Comparison of ENCODE assay signal across 8 cellular contexts in genomic region chr15:38002883-38003477, GRCh38.
A peak's percentile ranks its signal among the peaks of the same experiment; 100 is the strongest.
DNase-seq lines count a peak whose midpoint lies in the region; ATAC-seq, FAIRE-seq and TF ChIP-seq lines count a peak whose summit lies in the region.

No MANE protein-coding gene starts in this region.

- H3K9me3 Mint-ChIP-seq in astrocyte (ENCODE audit: unreplicated experiment): peaks cover 5% of the 10 kb centered on the region
- H3K9me3 Mint-ChIP-seq in stimulated activated effector memory CD8-positive, alpha-beta T cell treated with anti-CD3 and anti-CD28 coated beads, Interleukin-12 subunit alpha, Interleukin-12 subunit beta, amount 100 ng/mL, for 72 hours: peaks cover 9% of the 10 kb centered on the region

- H3K4me3 ChIP-seq in BE2C (ENCODE audit: low read depth, low read length) (no peak overlapping the region), LNCaP clone FGC (ENCODE audit: low read depth, low read length) (no peak overlapping the region), astrocyte (ENCODE audit: insufficient read depth, low read depth, low read length) (no peak overlapping the region), vagina (no peak overlapping the region)

- H3K4me1 Mint-ChIP-seq in astrocyte (ENCODE audit: low read depth, unreplicated experiment): peaks cover 11% of the 10 kb centered on the region
- H3K4me1 Mint-ChIP-seq in stimulated activated effector memory CD8-positive, alpha-beta T cell treated with anti-CD3 and anti-CD28 coated beads, Interleukin-12 subunit alpha, Interleukin-12 subunit beta, amount 100 ng/mL, for 72 hours: no peaks in the 10 kb centered on the region

- H3K27me3 Mint-ChIP-seq in astrocyte (ENCODE audit: low read depth, unreplicated experiment): no peaks in the 10 kb centered on the region

- intact Hi-C loops in vagina (cut with DNase I): no loop called here

- H3K4me2 ChIP-seq in astrocyte (ENCODE audit: low read length): no peak overlapping the region

- no peak overlapping the region for H3K4me3 Mint-ChIP-seq in astrocyte (ENCODE audit: unreplicated experiment)
- H3K4me3 Mint-ChIP-seq in stimulated activated effector memory CD8-positive, alpha-beta T cell treated with anti-CD3 and anti-CD28 coated beads, Interleukin-12 subunit alpha, Interleukin-12 subunit beta, amount 100 ng/mL, for 72 hours: no peak overlapping the region

- H3K27ac ChIP-seq in astrocyte (ENCODE audit: low read depth, low read length): no peak overlapping the region
- no peak overlapping the region for H3K27ac ChIP-seq in vagina

- peak; percentile 80 for TF ChIP-seq CTCF in BE2C (IDR thresholded peaks at IDR 0.05; ENCODE audit: low read depth, low read length)
- peak; percentile 86 for TF ChIP-seq CTCF in LNCaP clone FGC (IDR thresholded peaks at IDR 0.05; ENCODE audit: control insufficient read depth, extremely low read depth, insufficient read depth)
- peak; percentile 87 for TF ChIP-seq CTCF in astrocyte (IDR thresholded peaks at IDR 0.05; ENCODE audit: insufficient read depth, low read depth, low read length)
- TF ChIP-seq CTCF in vagina (IDR thresholded peaks at IDR 0.05): peak in 1 of 3 experiments; percentile 45

- H3K27me3 ChIP-seq in BE2C: no peaks in the 10 kb centered on the region; the same call in 1 of the 2 replicates
- H3K27me3 ChIP-seq in astrocyte (ENCODE audit: insufficient read depth, low read length): no peaks in the 10 kb centered on the region
- no peaks in the 10 kb centered on the region for H3K27me3 ChIP-seq in vagina

- H2AFZ ChIP-seq in astrocyte (ENCODE audit: low read depth, low read length): no peak overlapping the region

- H3K79me2 ChIP-seq in astrocyte (ENCODE audit: insufficient read depth, low read length): no peaks in the 10 kb centered on the region

- no peaks in the 10 kb centered on the region for H3K4me1 ChIP-seq in BE2C
- H3K4me1 ChIP-seq in astrocyte (ENCODE audit: insufficient read depth, low read length): no peaks in the 10 kb centered on the region
- H3K4me1 ChIP-seq in vagina: no peaks in the 10 kb centered on the region

- H3K27ac Mint-ChIP-seq in astrocyte (ENCODE audit: unreplicated experiment): no peak overlapping the region
- no peak overlapping the region for H3K27ac Mint-ChIP-seq in stimulated activated effector memory CD8-positive, alpha-beta T cell treated with anti-CD3 and anti-CD28 coated beads, Interleukin-12 subunit alpha, Interleukin-12 subunit beta, amount 100 ng/mL, for 72 hours

- no peaks in the 10 kb centered on the region for H4K20me1 ChIP-seq in astrocyte (ENCODE audit: insufficient read depth, low read length)

- H3K9ac ChIP-seq in astrocyte (ENCODE audit: low read length): no peak overlapping the region

- no peak for TF ChIP-seq POLR2A in vagina (IDR thresholded peaks at IDR 0.05)

- no peaks in the 10 kb centered on the region for H3K36me3 ChIP-seq in BE2C
- H3K36me3 ChIP-seq in astrocyte (ENCODE audit: insufficient read depth, low read length): no peaks in the 10 kb centered on the region
- H3K36me3 ChIP-seq in vagina: no peaks in the 10 kb centered on the region

- H3K9me3 ChIP-seq in BE2C: no peaks in the 10 kb centered on the region
- H3K9me3 ChIP-seq in astrocyte (ENCODE audit: insufficient read depth, low read depth, low read length): no peaks in the 10 kb centered on the region
- H3K9me3 ChIP-seq in vagina: no peaks in the 10 kb centered on the region

- peak; percentile 63 for ATAC-seq in GM18861 (IDR thresholded peaks at IDR 0.05; ENCODE audit: unreplicated experiment)
- peak; percentile 65 for ATAC-seq in stimulated activated effector memory CD8-positive, alpha-beta T cell treated with anti-CD3 and anti-CD28 coated beads, Interleukin-12 subunit alpha, Interleukin-12 subunit beta, amount 100 ng/mL, for 72 hours

- no peaks in the 10 kb centered on the region for H3K36me3 Mint-ChIP-seq in astrocyte (ENCODE audit: low read depth, unreplicated experiment)
- H3K36me3 Mint-ChIP-seq in stimulated activated effector memory CD8-positive, alpha-beta T cell treated with anti-CD3 and anti-CD28 coated beads, Interleukin-12 subunit alpha, Interleukin-12 subunit beta, amount 100 ng/mL, for 72 hours: no peaks in the 10 kb centered on the region

- peak; percentile 84 for FAIRE-seq in astrocyte (lab: Jason Lieb, UNC)

- DNase-seq in BE2C (peak; percentile 62), LNCaP clone FGC (ENCODE audit: low read depth) (peak; percentile 37), astrocyte (ENCODE audit: low read depth) (peak; percentile 60), hippocampal formation (lab: John Stamatoyannopoulos, UW) (peak; percentile 16 to 50), vagina (ENCODE audit: extremely low spot score in 2 of 2) (no peak), NCI-H2227 (lab: John Stamatoyannopoulos, UW; ENCODE audit: unreplicated experiment) (no peak)
- DNase-seq in stimulated activated effector memory CD8-positive, alpha-beta T cell treated with anti-CD3 and anti-CD28 coated beads, Interleukin-12 subunit alpha, Interleukin-12 subunit beta, amount 100 ng/mL, for 72 hours (ENCODE audit: low spot score in 2 of 2): no peak

Comparison
In these comparisons a context has a peak if more than half of its experiments do, and no peak if none do; other contexts are left out.
1. DNase-seq: peak in BE2C (single experiment), LNCaP clone FGC (single experiment), astrocyte (single experiment) and hippocampal formation (2 of 2); none in stimulated activated effector memory CD8-positive, alpha-beta T cell treated with anti-CD3 and anti-CD28 coated beads, Interleukin-12 subunit alpha, Interleukin-12 subunit beta, amount 100 ng/mL, for 72 hours (0 of 2), vagina (0 of 2) and NCI-H2227 (single experiment).